ENCODE assay signal across 8 cellular contexts in the genomic region with DNA sequence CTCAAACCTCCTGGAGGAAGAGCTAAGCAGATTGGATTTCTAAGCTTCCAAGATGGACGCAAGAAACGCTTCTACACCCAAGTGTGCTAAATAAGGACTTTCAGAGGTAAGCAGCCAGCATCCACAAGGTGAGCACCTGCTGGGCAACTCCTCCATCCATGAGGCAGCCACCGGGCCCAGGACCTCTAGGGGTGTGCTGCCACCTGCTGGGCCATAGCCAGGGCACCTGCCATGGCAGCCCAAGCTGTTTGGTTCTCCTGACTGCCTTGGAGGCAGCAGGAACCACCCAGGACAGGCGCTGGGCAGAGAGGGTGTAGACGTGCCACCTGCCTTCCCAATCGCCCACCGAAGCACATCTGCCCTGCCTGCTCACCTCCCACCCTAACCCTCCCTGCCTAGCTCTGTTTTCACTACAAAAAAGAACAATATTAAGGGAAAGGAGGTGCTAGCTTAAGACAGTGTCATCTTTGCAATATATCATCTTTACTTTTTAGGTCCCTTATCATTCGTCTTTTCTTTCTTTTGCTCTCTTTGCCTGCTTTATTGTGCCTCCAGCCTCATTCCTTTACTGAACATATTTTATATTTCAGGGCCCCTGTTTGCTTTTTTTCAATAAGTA. TPM values are rescaled to one million over a fixed set of nuclear protein-coding genes. Genes with fewer than 3 reads are reported as not detected.
DNase-seq lines count a peak whose midpoint lies in the region; ATAC-seq and TF ChIP-seq lines count a peak whose summit lies in the region.

No MANE protein-coding gene starts in this region.

- DNase-seq in NCI-H526 (lab: John Stamatoyannopoulos, UW) = peak; percentile 75 to 93
- peak; percentile 50 to 64 for DNase-seq in activated CD8-positive, alpha-beta memory T cell treated with anti-CD3 and anti-CD28 coated beads for 4 hours (ENCODE audit: low read depth in 2 of 2)
- no peak for DNase-seq in retinal pigment epithelial cell (ENCODE audit: low read depth)
- DNase-seq in COLO829 (ENCODE audit: low spot score) = no peak

- ATAC-seq in HG03039 (IDR thresholded peaks at IDR 0.05; ENCODE audit: unreplicated experiment) (peak; percentile 48), esophagus mucosa (peak; percentile 85), HG02870 (IDR thresholded peaks at IDR 0.05; ENCODE audit: unreplicated experiment) (no peak)

- H3K4me3 ChIP-seq in retinal pigment epithelial cell (ENCODE audit: low read length) = no peak overlapping the region

- TF ChIP-seq CTCF in GM12873 (IDR thresholded peaks at IDR 0.05; ENCODE audit: insufficient read depth, low read depth, low read length, missing control alignments) = peak; percentile 98
- TF ChIP-seq CTCF in retinal pigment epithelial cell (conservative IDR thresholded peaks at IDR 0.05; ENCODE audit: low read depth, low read length) = peak; percentile 83

RNA-seq across cellular contexts. Expression of a gene that starts 12.9 kb away (rescaled TPM):
- total RNA-seq in esophagus mucosa = 4.0 TPM

RNA-seq across cellular contexts. Expression of a gene that starts 18.9 kb away (rescaled TPM):
- total RNA-seq in esophagus mucosa = 13.0 TPM

RNA-seq across cellular contexts. Expression of a gene that starts 24.2 kb away (rescaled TPM):
- total RNA-seq in esophagus mucosa = 18.4 TPM

RNA-seq across cellular contexts. Expression of a gene that starts 24.6 kb away (rescaled TPM):
- total RNA-seq in esophagus mucosa = 20.8 TPM

RNA-seq across cellular contexts. Expression of a gene that starts 27.7 kb away (rescaled TPM):
- 21.2 TPM for total RNA-seq in esophagus mucosa

Comparison
In these comparisons a context has a peak if more than half of its experiments do, and no peak if none do; other contexts are left out.
1. DNase-seq: peak in NCI-H526 (2 of 2) and activated CD8-positive, alpha-beta memory T cell treated with anti-CD3 and anti-CD28 coated beads for 4 hours (2 of 2); none in retinal pigment epithelial cell (single experiment) and COLO829 (single experiment).